ENCODE assay signal across 18 cellular contexts in genomic region chr2:38553554-38553953, GRCh38. TPM values are rescaled to one million over a fixed set of nuclear protein-coding genes. Genes with fewer than 3 reads are reported as not detected.
DNase-seq lines count a peak whose midpoint lies in the region; ATAC-seq and TF ChIP-seq lines count a peak whose summit lies in the region.
"Had no signal": no experiment of that assay in that cellular context is flagged by ENCODE, and none has a peak within 500 bp of the region (broad histone marks: within the 10 kb centered on the region; RNA-seq: fewer than 3 reads in every experiment).

No MANE protein-coding gene starts in this region.

- in situ Hi-C loops in ACHN (cut with HindIII; ENCODE audit: low pct_ligation_motif_present, low pct_unique_long_range_greater_than_20kb, low sequenced_read_pairs) = no loop called here

- H2BK5ac ChIP-seq in trophoblast cell (ENCODE audit: low read depth, low read length, poor library complexity) = no peak overlapping the region

- POLR2A ChIA-PET in HEK293 (lab: Yijun Ruan, JAX) (interaction anchor here (1.9 kb wide), 1 partner anchor 197 kb away, joined by 8 read pairs; the partner anchor contains the start of gene SRSF7), WTC11 (lab: Charles Lee) (interaction anchor here (0.6 kb wide), 1 partner anchor 8 kb away, joined by 5 read pairs; no protein-coding TSS in a partner anchor)

- H2BK12ac ChIP-seq in trophoblast cell (ENCODE audit: low read length) = no peak overlapping the region

- intact Hi-C loops in spleen (cut with DNase I; ENCODE audit: low total_unique reads) = no loop called here

- no peaks in the 10 kb centered on the region for H3K9me3 Mint-ChIP-seq in WTC11
- H3K9me3 Mint-ChIP-seq: CD4-positive, alpha-beta T cell; CD8-positive, alpha-beta T cell had no signal

- H2AK5ac ChIP-seq in trophoblast cell (ENCODE audit: low read length) = no peak overlapping the region

- peak overlapping the region; percentile 13 for H4K12ac ChIP-seq in trophoblast cell (ENCODE audit: low read depth, low read length)

- peaks cover 12% of the 10 kb centered on the region for H3K4me1 Mint-ChIP-seq in WTC11
- H3K4me1 Mint-ChIP-seq: B cell had no signal

- no peak overlapping the region for H3K4me2 ChIP-seq in trophoblast cell (ENCODE audit: low read length)
- H3K4me2 ChIP-seq: BLaER1 treated with 17β-estradiol and CSF1 and Interleukin-3, amounts not matched to agents 10 nM and 100 nM had no signal

- no peak overlapping the region for H4K91ac ChIP-seq in trophoblast cell (ENCODE audit: low read depth, low read length)

- H3K14ac ChIP-seq in trophoblast cell (ENCODE audit: low read length) = no peak overlapping the region

- ATAC-seq in WTC11 = no peak
- ATAC-seq: CD8-positive, alpha-beta T cell had no signal

- H3K9me3 ChIP-seq in HEK293 (ENCODE audit: control insufficient read depth, insufficient read depth, low read depth, low read length) (no peaks in the 10 kb centered on the region), KOPT-K1 (ENCODE audit: insufficient read depth, low read length, poor library complexity, severe bottlenecking) (no peaks in the 10 kb centered on the region), trophoblast cell (ENCODE audit: insufficient read depth, low read depth, low read length) (no peaks in the 10 kb centered on the region), spleen (no peaks in the 10 kb centered on the region)
- H3K9me3 ChIP-seq: BLaER1 treated with 17β-estradiol and CSF1 and Interleukin-3, amounts not matched to agents 10 nM and 100 nM; Caco-2 had no signal

- H3K79me2 ChIP-seq in trophoblast cell (ENCODE audit: control insufficient read depth, insufficient read depth, low read length, poor library complexity) = no peaks in the 10 kb centered on the region

- peaks cover 3% of the 10 kb centered on the region; the same call in 1 of the 2 replicates for H3K36me3 Mint-ChIP-seq in WTC11
- H3K36me3 Mint-ChIP-seq: CD8-positive, alpha-beta T cell had no signal

- no peak overlapping the region for H2BK120ac ChIP-seq in trophoblast cell (ENCODE audit: insufficient read depth, low read length, poor library complexity)

- TF ChIP-seq CTCF in HEK293 (tag by site-specific recombination; IDR thresholded peaks at IDR 0.05) (no peak), WTC11 (IDR thresholded peaks at IDR 0.05) (no peak), spleen (IDR thresholded peaks at IDR 0.05 in 8 of 11, conservative IDR thresholded peaks at IDR 0.05 in 3 of 11) (no peak)

- no CpG with 5 or more reads among the region's 2 CpGs for WGBS in trophoblast cell (ENCODE audit: extremely low coverage, insufficient coverage, insufficient read length)
- WGBS in spleen, 5 donors = 60 to 99% (median 96%) methylated on average over 2 of the region's 2 CpGs

- H3K27ac ChIP-seq in HEK293 (ENCODE audit: extremely low read depth, low read depth, low read length) (no peak overlapping the region), KOPT-K1 (ENCODE audit: low read depth, low read length, poor library complexity, severe bottlenecking) (peak overlapping the region; percentile 20), trophoblast cell (ENCODE audit: low read depth, low read length) (no peak overlapping the region), spleen (no peak overlapping the region)
- H3K27ac ChIP-seq: BLaER1 treated with 17β-estradiol and CSF1 and Interleukin-3, amounts not matched to agents 10 nM and 100 nM; C4-2B had no signal

- no peak overlapping the region for H2AFZ ChIP-seq in trophoblast cell (ENCODE audit: insufficient read depth, low read length, poor library complexity)

- no peak for TF ChIP-seq POLR2A in spleen (IDR thresholded peaks at IDR 0.05)

- H3K27ac Mint-ChIP-seq in WTC11 = no peak overlapping the region
- H3K27ac Mint-ChIP-seq: B cell; CD4-positive, alpha-beta T cell; CD8-positive, alpha-beta T cell had no signal

- no peaks in the 10 kb centered on the region for H3K27me3 Mint-ChIP-seq in WTC11 (ENCODE audit: low read depth)
- H3K27me3 Mint-ChIP-seq: CD4-positive, alpha-beta T cell had no signal

- H3K79me1 ChIP-seq in trophoblast cell (ENCODE audit: low read length) = no peaks in the 10 kb centered on the region

- H4K8ac ChIP-seq in trophoblast cell (ENCODE audit: low read depth, low read length) = no peak overlapping the region

- H3K18ac ChIP-seq in trophoblast cell (ENCODE audit: low read length) = no peak overlapping the region

- H3K4me1 ChIP-seq in HEK293 (ENCODE audit: control insufficient read depth, insufficient read depth, low read length) (no peaks in the 10 kb centered on the region), trophoblast cell (ENCODE audit: control insufficient read depth in 1 of 2, insufficient read depth in 2 of 2, low read length in 2 of 2) (no peaks in the 10 kb centered on the region), spleen (no peaks in the 10 kb centered on the region)
- H3K4me1 ChIP-seq: Caco-2 had no signal

- H3K4me3 Mint-ChIP-seq in WTC11 = no peak overlapping the region
- H3K4me3 Mint-ChIP-seq: B cell; CD4-positive, alpha-beta T cell; CD8-positive, alpha-beta T cell had no signal

- H3K27me3 ChIP-seq in trophoblast cell (ENCODE audit: insufficient read depth, low read length) = no peaks in the 10 kb centered on the region
- H3K27me3 ChIP-seq in spleen (replicated peaks in 1 of 7) = no peaks in the 10 kb centered on the region
- H3K27me3 ChIP-seq: BLaER1 treated with 17β-estradiol and CSF1 and Interleukin-3, amounts not matched to agents 10 nM and 100 nM had no signal

- H3K9ac ChIP-seq in trophoblast cell (ENCODE audit: low read length) = no peak overlapping the region
- H3K9ac ChIP-seq: BLaER1 treated with 17β-estradiol and CSF1 and Interleukin-3, amounts not matched to agents 10 nM and 100 nM had no signal

- H3K4ac ChIP-seq in trophoblast cell (ENCODE audit: low read depth, low read length) = no peak overlapping the region

- DNase-seq in WTC11 (ENCODE audit: low spot score) (no peak), trophoblast cell (no peak), ACHN (no peak), spleen (no peak), NCI-H524 (lab: John Stamatoyannopoulos, UW) (no peak)
- DNase-seq: 8988T; AML-193; Caco-2; Calu3; CD4-positive, alpha-beta T cell; CD8-positive, alpha-beta T cell; DMS79 treated with DMSO at 0.1 percent for 48 hours; GF-D8 had no signal

- CTCF ChIA-PET in HEK293 (lab: Yijun Ruan, JAX) (interaction anchor here (0.6 to 1.7 kb wide), 3 partner anchors 11 to 272 kb away, joined by 3 to 4 read pairs (median 4); no protein-coding TSS in a partner anchor), WTC11 (lab: Charles Lee) (interaction anchor here (1.1 to 4.5 kb wide), 2 partner anchors 18 to 28 kb away, joined by 3 to 22 read pairs; no protein-coding TSS in a partner anchor)

- no peak overlapping the region for H3K23ac ChIP-seq in trophoblast cell (ENCODE audit: low read length)

- H3K36me3 ChIP-seq in HEK293 (ENCODE audit: control insufficient read depth in 2 of 2, insufficient read depth in 1 of 2, low read length in 2 of 2) (no peaks in the 10 kb centered on the region), KOPT-K1 (ENCODE audit: insufficient read depth, low read length) (0 out of 2 replicates have a peak, but pooled peaks cover 5% of the 10 kb centered on the region), trophoblast cell (ENCODE audit: control insufficient read depth in 1 of 2, insufficient read depth in 2 of 2, low read length in 2 of 2) (peaks cover 4 to 9% of the 10 kb centered on the region in 2 experiments), spleen (peaks cover 0 to 19% (median 0%) of the 10 kb centered on the region in 6 donors)
- H3K36me3 ChIP-seq: BLaER1 treated with 17β-estradiol and CSF1 and Interleukin-3, amounts not matched to agents 10 nM and 100 nM had no signal

- no peak overlapping the region for H3K4me3 ChIP-seq in HEK293 (ENCODE audit: low read depth, low read length)
- no peak overlapping the region for H3K4me3 ChIP-seq in trophoblast cell (ENCODE audit: low read depth, low read length)
- H3K4me3 ChIP-seq in spleen = no peak overlapping the region
- H3K4me3 ChIP-seq: BLaER1 treated with 17β-estradiol and CSF1 and Interleukin-3, amounts not matched to agents 10 nM and 100 nM had no signal

TF ChIP-seq in HEK293, 187 proteins besides CTCF, POLR2A, EP300 and RAD21:
- TF ChIP-seq ZNF138 (tag by site-specific recombination; IDR thresholded peaks at IDR 0.05; ENCODE audit: borderline replicate concordance) = no peak
- TF ChIP-seq ZNF121 (tag by site-specific recombination; IDR thresholded peaks at IDR 0.05) = peak; percentile 59; the same call in 1 of the 2 replicates

TF ChIP-seq in WTC11, 78 proteins besides CTCF, POLR2A, EP300 and RAD21:
- TF ChIP-seq ZNF232 (CRISPR knock-in tag; IDR thresholded peaks at IDR 0.05) (no peak), ZNF121 (CRISPR knock-in tag; IDR thresholded peaks at IDR 0.05) (peak; percentile 11; the same call in 1 of the 2 replicates)

RNA-seq across cellular contexts. Expression of gene HNRNPLL, which starts 49.2 kb away (rescaled TPM):
- total RNA-seq in WTC11 (2021) (63.1 to 66.4 TPM (median 65.3 TPM) in 3 replicates), spleen (10 to 100 TPM; 28.6 to 53.4 (median 38.0) TPM)
- 20.3 and 20.7 TPM in 2 replicates for polyA plus RNA-seq in trophoblast cell (2013)
- 1 to 10 TPM; 4.8 to 7.4 (median 5.2) TPM for polyA plus RNA-seq in spleen

Comparison
In these comparisons a context has a peak if more than half of its experiments do, and no peak if none do; other contexts are left out.
1. Of the 8 proteins assayed by ChIP-seq in both HEK293 and WTC11: peak only in HEK293: none; only in WTC11: none; in both: ZNF121; in neither: 7.